In genomic region chr1:82538876-82539275, GRCh38 we compare ENCODE assay signal across 19 cellular contexts.
DNase-seq lines count a peak whose midpoint lies in the region; TF ChIP-seq lines count a peak whose summit lies in the region.
"Had no signal": no experiment of that assay in that cellular context is flagged by ENCODE, and none has a peak within 500 bp of the region (broad histone marks: within the 10 kb centered on the region; RNA-seq: fewer than 3 reads in every experiment).

No MANE protein-coding gene starts in this region.

- H3K4me3 ChIP-seq in GM23248: no peak overlapping the region
- H3K4me3 ChIP-seq in fibroblast of pulmonary artery (replicated peaks; ENCODE audit: low read depth, low read length): no peak overlapping the region
- no peak overlapping the region for H3K4me3 ChIP-seq in skeletal muscle cell (ENCODE audit: low read depth, low read length)
- H3K4me3 ChIP-seq: BLaER1 treated with 17β-estradiol and CSF1 and Interleukin-3, amounts not matched to agents 10 nM and 100 nM; heart left ventricle; SK-N-MC had no signal

- H3K79me2 ChIP-seq in GM23248 (ENCODE audit: insufficient read depth): no peaks in the 10 kb centered on the region

- no peak for TF ChIP-seq CTCF in fibroblast of pulmonary artery (IDR thresholded peaks at IDR 0.05; ENCODE audit: low read length, missing control alignments)

- no peaks in the 10 kb centered on the region for H3K9me2 ChIP-seq in GM23248 (ENCODE audit: insufficient read depth)

- H3K27me3 ChIP-seq in GM23248 (replicated peaks; ENCODE audit: insufficient read depth): no peaks in the 10 kb centered on the region
- H3K27me3 ChIP-seq: BLaER1 treated with 17β-estradiol and CSF1 and Interleukin-3, amounts not matched to agents 10 nM and 100 nM; heart left ventricle had no signal

- no peaks in the 10 kb centered on the region; the same call in 1 of the 2 replicates for H3K36me3 ChIP-seq in GM23248 (ENCODE audit: low read depth)
- H3K36me3 ChIP-seq: BLaER1 treated with 17β-estradiol and CSF1 and Interleukin-3, amounts not matched to agents 10 nM and 100 nM; heart left ventricle had no signal

- H2AFZ ChIP-seq in GM23248: no peak overlapping the region

- H3K4me2 ChIP-seq in GM23248 (ENCODE audit: unreplicated experiment): no peak overlapping the region
- H3K4me2 ChIP-seq: BLaER1 treated with 17β-estradiol and CSF1 and Interleukin-3, amounts not matched to agents 10 nM and 100 nM had no signal

- H3K9ac ChIP-seq in GM23248: no peak overlapping the region
- H3K9ac ChIP-seq: BLaER1 treated with 17β-estradiol and CSF1 and Interleukin-3, amounts not matched to agents 10 nM and 100 nM had no signal

- in situ Hi-C loops in GM23248 (cut with MboI): no loop called here

- H4K20me1 ChIP-seq in GM23248 (ENCODE audit: insufficient read depth): no peaks in the 10 kb centered on the region
- H4K20me1 ChIP-seq: BLaER1 treated with 17β-estradiol and CSF1 and Interleukin-3, amounts not matched to agents 10 nM and 100 nM had no signal

- DNase-seq in GM23248 (peak; percentile 27), amniotic epithelial cell (ENCODE audit: low read depth) (peak; percentile 27), fibroblast of pulmonary artery (ENCODE audit: low read depth) (peak; percentile 22), skeletal muscle cell (ENCODE audit: low read depth) (peak; percentile 45), SIG-M5 (lab: John Stamatoyannopoulos, UW) (no peak), NAMALWA (ENCODE audit: low spot score) (no peak), 8988T (no peak)
- no peak for DNase-seq in stimulated activated CD4-positive, alpha-beta T cell treated with anti-CD3 and anti-CD28 coated beads, Interleukin-4, amount 100 ng/mL, for 4 hours
- DNase-seq: activated CD4-positive, CD25-positive, alpha-beta regulatory T cell treated with anti-CD3 and anti-CD28 coated beads, Interleukin-2, amount 50 U/mL, for 72 hours; activated CD8-positive, alpha-beta memory T cell treated with anti-CD3 and anti-CD28 coated beads, Interleukin-2, amount 10 ng/mL, durations not matched to agents 7 days and 5 days; activated effector memory CD4-positive, alpha-beta T cell treated with anti-CD3 and anti-CD28 coated beads, Interleukin-2, amount 50 U/mL, for 16 hours; anterior cingulate cortex; GF-D8; heart left ventricle; Kasumi-1; NCI-H1436; T1000 had no signal

- no peaks in the 10 kb centered on the region for H3F3A ChIP-seq in GM23248 (ENCODE audit: insufficient read depth)

- H3K27ac ChIP-seq in GM23248: no peak overlapping the region
- H3K27ac ChIP-seq: BLaER1 treated with 17β-estradiol and CSF1 and Interleukin-3, amounts not matched to agents 10 nM and 100 nM; heart left ventricle; SK-N-MC had no signal

- no peaks in the 10 kb centered on the region for H3K4me1 ChIP-seq in GM23248 (ENCODE audit: insufficient read depth)
- H3K4me1 ChIP-seq: heart left ventricle had no signal

- no peaks in the 10 kb centered on the region for H3K9me3 ChIP-seq in GM23248 (ENCODE audit: low read depth)

Comparison
In these comparisons a context has a peak if more than half of its experiments do, and no peak if none do; other contexts are left out.
1. DNase-seq: peak in GM23248 (single experiment), amniotic epithelial cell (single experiment), fibroblast of pulmonary artery (single experiment) and skeletal muscle cell (single experiment); none in SIG-M5 (single experiment), NAMALWA (single experiment), stimulated activated CD4-positive, alpha-beta T cell treated with anti-CD3 and anti-CD28 coated beads, Interleukin-4, amount 100 ng/mL, for 4 hours (0 of 2) and 8988T (single experiment).